ENCODE assay signal across 1 cellular context in the genomic region with DNA sequence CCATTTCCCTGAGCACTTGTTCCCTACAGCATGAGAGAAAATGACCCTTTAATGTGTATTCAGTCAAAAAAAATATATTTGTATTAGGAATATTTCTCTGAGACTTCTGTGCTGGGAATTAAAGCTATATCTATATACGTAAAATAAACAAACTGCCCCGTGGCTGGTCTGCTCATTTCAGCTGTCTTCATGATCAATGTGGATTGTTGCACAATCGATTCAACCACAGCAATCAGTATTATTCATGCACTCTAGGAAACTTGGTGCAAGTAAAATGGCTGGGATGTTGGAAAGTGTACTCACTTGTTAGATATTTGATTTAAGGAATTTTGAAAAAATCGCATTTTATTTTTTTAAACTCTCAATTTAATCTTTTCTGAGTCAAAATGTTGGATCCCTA.
TF ChIP-seq lines count a peak whose summit lies in the region.

No MANE protein-coding gene starts in this region.

TF ChIP-seq in H1, 55 proteins besides CTCF, POLR2A, EP300 and RAD21 (continued from another document):
- TF ChIP-seq, protein P1, sequence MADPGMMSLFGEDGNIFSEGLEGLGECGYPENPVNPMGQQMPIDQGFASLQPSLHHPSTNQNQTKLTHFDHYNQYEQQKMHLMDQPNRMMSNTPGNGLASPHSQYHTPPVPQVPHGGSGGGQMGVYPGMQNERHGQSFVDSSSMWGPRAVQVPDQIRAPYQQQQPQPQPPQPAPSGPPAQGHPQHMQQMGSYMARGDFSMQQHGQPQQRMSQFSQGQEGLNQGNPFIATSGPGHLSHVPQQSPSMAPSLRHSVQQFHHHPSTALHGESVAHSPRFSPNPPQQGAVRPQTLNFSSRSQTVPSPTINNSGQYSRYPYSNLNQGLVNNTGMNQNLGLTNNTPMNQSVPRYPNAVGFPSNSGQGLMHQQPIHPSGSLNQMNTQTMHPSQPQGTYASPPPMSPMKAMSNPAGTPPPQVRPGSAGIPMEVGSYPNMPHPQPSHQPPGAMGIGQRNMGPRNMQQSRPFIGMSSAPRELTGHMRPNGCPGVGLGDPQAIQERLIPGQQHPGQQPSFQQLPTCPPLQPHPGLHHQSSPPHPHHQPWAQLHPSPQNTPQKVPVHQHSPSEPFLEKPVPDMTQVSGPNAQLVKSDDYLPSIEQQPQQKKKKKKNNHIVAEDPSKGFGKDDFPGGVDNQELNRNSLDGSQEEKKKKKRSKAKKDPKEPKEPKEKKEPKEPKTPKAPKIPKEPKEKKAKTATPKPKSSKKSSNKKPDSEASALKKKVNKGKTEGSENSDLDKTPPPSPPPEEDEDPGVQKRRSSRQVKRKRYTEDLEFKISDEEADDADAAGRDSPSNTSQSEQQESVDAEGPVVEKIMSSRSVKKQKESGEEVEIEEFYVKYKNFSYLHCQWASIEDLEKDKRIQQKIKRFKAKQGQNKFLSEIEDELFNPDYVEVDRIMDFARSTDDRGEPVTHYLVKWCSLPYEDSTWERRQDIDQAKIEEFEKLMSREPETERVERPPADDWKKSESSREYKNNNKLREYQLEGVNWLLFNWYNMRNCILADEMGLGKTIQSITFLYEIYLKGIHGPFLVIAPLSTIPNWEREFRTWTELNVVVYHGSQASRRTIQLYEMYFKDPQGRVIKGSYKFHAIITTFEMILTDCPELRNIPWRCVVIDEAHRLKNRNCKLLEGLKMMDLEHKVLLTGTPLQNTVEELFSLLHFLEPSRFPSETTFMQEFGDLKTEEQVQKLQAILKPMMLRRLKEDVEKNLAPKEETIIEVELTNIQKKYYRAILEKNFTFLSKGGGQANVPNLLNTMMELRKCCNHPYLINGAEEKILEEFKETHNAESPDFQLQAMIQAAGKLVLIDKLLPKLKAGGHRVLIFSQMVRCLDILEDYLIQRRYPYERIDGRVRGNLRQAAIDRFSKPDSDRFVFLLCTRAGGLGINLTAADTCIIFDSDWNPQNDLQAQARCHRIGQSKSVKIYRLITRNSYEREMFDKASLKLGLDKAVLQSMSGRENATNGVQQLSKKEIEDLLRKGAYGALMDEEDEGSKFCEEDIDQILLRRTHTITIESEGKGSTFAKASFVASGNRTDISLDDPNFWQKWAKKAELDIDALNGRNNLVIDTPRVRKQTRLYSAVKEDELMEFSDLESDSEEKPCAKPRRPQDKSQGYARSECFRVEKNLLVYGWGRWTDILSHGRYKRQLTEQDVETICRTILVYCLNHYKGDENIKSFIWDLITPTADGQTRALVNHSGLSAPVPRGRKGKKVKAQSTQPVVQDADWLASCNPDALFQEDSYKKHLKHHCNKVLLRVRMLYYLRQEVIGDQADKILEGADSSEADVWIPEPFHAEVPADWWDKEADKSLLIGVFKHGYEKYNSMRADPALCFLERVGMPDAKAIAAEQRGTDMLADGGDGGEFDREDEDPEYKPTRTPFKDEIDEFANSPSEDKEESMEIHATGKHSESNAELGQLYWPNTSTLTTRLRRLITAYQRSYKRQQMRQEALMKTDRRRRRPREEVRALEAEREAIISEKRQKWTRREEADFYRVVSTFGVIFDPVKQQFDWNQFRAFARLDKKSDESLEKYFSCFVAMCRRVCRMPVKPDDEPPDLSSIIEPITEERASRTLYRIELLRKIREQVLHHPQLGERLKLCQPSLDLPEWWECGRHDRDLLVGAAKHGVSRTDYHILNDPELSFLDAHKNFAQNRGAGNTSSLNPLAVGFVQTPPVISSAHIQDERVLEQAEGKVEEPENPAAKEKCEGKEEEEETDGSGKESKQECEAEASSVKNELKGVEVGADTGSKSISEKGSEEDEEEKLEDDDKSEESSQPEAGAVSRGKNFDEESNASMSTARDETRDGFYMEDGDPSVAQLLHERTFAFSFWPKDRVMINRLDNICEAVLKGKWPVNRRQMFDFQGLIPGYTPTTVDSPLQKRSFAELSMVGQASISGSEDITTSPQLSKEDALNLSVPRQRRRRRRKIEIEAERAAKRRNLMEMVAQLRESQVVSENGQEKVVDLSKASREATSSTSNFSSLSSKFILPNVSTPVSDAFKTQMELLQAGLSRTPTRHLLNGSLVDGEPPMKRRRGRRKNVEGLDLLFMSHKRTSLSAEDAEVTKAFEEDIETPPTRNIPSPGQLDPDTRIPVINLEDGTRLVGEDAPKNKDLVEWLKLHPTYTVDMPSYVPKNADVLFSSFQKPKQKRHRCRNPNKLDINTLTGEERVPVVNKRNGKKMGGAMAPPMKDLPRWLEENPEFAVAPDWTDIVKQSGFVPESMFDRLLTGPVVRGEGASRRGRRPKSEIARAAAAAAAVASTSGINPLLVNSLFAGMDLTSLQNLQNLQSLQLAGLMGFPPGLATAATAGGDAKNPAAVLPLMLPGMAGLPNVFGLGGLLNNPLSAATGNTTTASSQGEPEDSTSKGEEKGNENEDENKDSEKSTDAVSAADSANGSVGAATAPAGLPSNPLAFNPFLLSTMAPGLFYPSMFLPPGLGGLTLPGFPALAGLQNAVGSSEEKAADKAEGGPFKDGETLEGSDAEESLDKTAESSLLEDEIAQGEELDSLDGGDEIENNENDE (IDR thresholded peaks at IDR 0.05; ENCODE audit: insufficient replicate concordance, low read length) = no peak
- TF ChIP-seq FOSL1 (IDR thresholded peaks at IDR 0.05; ENCODE audit: insufficient read depth, low read depth, low read length) (no peak), TAF7 (optimal IDR thresholded peaks at IDR 0.05; ENCODE audit: borderline replicate concordance, low read depth, low read length) (no peak)
- TF ChIP-seq, protein P2, sequence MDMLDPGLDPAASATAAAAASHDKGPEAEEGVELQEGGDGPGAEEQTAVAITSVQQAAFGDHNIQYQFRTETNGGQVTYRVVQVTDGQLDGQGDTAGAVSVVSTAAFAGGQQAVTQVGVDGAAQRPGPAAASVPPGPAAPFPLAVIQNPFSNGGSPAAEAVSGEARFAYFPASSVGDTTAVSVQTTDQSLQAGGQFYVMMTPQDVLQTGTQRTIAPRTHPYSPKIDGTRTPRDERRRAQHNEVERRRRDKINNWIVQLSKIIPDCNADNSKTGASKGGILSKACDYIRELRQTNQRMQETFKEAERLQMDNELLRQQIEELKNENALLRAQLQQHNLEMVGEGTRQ (IDR thresholded peaks at IDR 0.05; ENCODE audit: low read length) = no peak
